ENCODE assay signal across 18 cellular contexts in the genomic region with DNA sequence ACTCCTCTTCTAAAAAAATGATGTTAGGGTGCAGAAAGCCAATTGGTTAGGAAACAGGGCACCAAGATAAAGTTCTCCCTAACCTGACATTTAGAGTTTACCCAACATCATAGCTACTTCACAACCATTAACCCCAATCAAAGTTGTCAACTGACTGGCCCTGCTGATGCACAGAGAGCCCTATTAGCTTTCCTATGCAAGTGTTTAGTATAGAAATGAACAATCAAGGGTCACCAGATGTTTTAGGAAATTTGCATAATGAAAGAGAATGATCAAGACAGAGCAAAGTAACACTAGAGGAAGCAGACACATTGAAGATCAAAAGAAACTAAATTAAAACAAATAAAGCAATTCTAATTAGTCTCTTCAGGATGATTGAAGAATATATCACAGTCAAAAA.
DNase-seq lines count a peak whose midpoint lies in the region; ATAC-seq, FAIRE-seq and TF ChIP-seq lines count a peak whose summit lies in the region.
"Had no signal": no experiment of that assay in that cellular context is flagged by ENCODE, and none has a peak within 500 bp of the region (broad histone marks: within the 10 kb centered on the region; RNA-seq: fewer than 3 reads in every experiment).

No MANE protein-coding gene starts in this region.

- H3K36me3 Mint-ChIP-seq in MCF 10A (ENCODE audit: insufficient read depth, unreplicated experiment): no peaks in the 10 kb centered on the region
- H3K36me3 Mint-ChIP-seq: CD4-positive, alpha-beta memory T cell had no signal

- DNase-seq in GM12878 (ENCODE audit: low read depth, low spot score) (no peak), MCF 10A (ENCODE audit: unreplicated experiment) (no peak), NCI-H1417 (lab: John Stamatoyannopoulos, UW) (no peak), SIG-M5 treated with dmso at 0.1 percent for 504 hours (lab: John Stamatoyannopoulos, UW; ENCODE audit: unreplicated experiment) (no peak)
- DNase-seq: C1 segment of cervical spinal cord; Calu3; CD4-positive, alpha-beta memory T cell; COR-L47; DMS153; DND-41; GOT3; HFFc6 had no signal

- H3K27me3 ChIP-seq in GM12878 (replicated peaks in 1 of 2; ENCODE audit: control insufficient read depth in 2 of 2, insufficient read depth in 2 of 2, low read length in 1 of 2): no peaks in the 10 kb centered on the region

- POLR2A ChIA-PET in GM12878 (lab: Charles Lee): no interaction called here
- POLR2A ChIA-PET in MCF 10A (lab: Yijun Ruan, JAX): interaction anchor here (0.7 kb wide), 1 partner anchor 757 kb away, joined by 3 read pairs; no protein-coding TSS in a partner anchor

- TF ChIP-seq CTCF in GM12878 (IDR thresholded peaks at IDR 0.05 in 2 of 3, conservative IDR thresholded peaks at IDR 0.05 in 1 of 3; ENCODE audit: control insufficient read depth in 2 of 3, extremely low read depth in 1 of 3, insufficient read depth in 1 of 3, low read depth in 3 of 3, low read length in 3 of 3): no peak
- TF ChIP-seq CTCF in MCF 10A (IDR thresholded peaks at IDR 0.05; ENCODE audit: unreplicated experiment): no peak

- no peak overlapping the region for H3K4me2 ChIP-seq in GM12878 (ENCODE audit: control insufficient read depth, insufficient read depth)

- no peaks in the 10 kb centered on the region for H3K4me1 Mint-ChIP-seq in MCF 10A (ENCODE audit: insufficient read depth, unreplicated experiment)
- H3K4me1 Mint-ChIP-seq: CD4-positive, alpha-beta memory T cell had no signal

- H3K9me3 ChIP-seq in GM12878 (replicated peaks; ENCODE audit: control insufficient read depth, insufficient read depth, low read length): no peaks in the 10 kb centered on the region
- H3K9me3 ChIP-seq: HAP-1 had no signal

- H4K20me1 ChIP-seq in GM12878 (ENCODE audit: control insufficient read depth, insufficient read depth): no peaks in the 10 kb centered on the region

- H2AFZ ChIP-seq in GM12878 (ENCODE audit: control insufficient read depth, low read depth, low read length): no peak overlapping the region

- no peak overlapping the region for H3K9ac ChIP-seq in GM12878 (ENCODE audit: control insufficient read depth, insufficient read depth, low read length)

- no peak for TF ChIP-seq POLR2A in GM12878 (IDR thresholded peaks at IDR 0.05; ENCODE audit: low read depth, low read length)

- no peak for TF ChIP-seq RAD21 in GM12878 (IDR thresholded peaks at IDR 0.05; ENCODE audit: insufficient read depth, low read depth, low read length)

- H3K4me3 Mint-ChIP-seq in MCF 10A (ENCODE audit: unreplicated experiment): no peak overlapping the region
- H3K4me3 Mint-ChIP-seq: CD4-positive, alpha-beta memory T cell; HFFc6 had no signal

- no peaks in the 10 kb centered on the region for H3K27me3 Mint-ChIP-seq in MCF 10A (ENCODE audit: insufficient read depth, unreplicated experiment)
- H3K27me3 Mint-ChIP-seq: CD4-positive, alpha-beta memory T cell had no signal

- SMC1A ChIA-PET in GM12878 (lab: Charles Lee; ENCODE audit: uncharacterized antibody, unreplicated experiment): interaction anchor here (0.9 to 1.5 kb wide), 3 partner anchors 14 to 607 kb away, joined by 3 to 6 read pairs (median 3); no protein-coding TSS in a partner anchor

- no peak overlapping the region for H3K27ac Mint-ChIP-seq in MCF 10A (ENCODE audit: low read depth, unreplicated experiment)
- H3K27ac Mint-ChIP-seq: CD4-positive, alpha-beta memory T cell; HFFc6 had no signal

- intact Hi-C loops in GM12878 (cut with micrococcal nuclease; ENCODE audit: unreplicated experiment): no loop called here
- intact Hi-C loops in MCF 10A (cut with micrococcal nuclease): no loop called here

- no peak for FAIRE-seq in GM12878 (lab: Jason Lieb, UNC)
- FAIRE-seq: G401.6, GM12892, H54 had no signal

- RAD21 ChIA-PET in GM12878 (lab: Charles Lee; ENCODE audit: unreplicated experiment): no interaction called here

- H3K27ac ChIP-seq in GM12878 (ENCODE audit: control insufficient read depth, insufficient read depth): no peak overlapping the region

- ATAC-seq in GM18867 (IDR thresholded peaks at IDR 0.05; ENCODE audit: unreplicated experiment) (peak; percentile 73), HG02870 (IDR thresholded peaks at IDR 0.05; ENCODE audit: unreplicated experiment) (peak; percentile 88), GM12878 (peak; percentile 76)

- H3K9me3 Mint-ChIP-seq in MCF 10A (ENCODE audit: unreplicated experiment): no peaks in the 10 kb centered on the region

- BruUV-seq in GM12878 (replicated peaks; lab: Mats Ljungman, UMichigan): no TSS peak
- BruUV-seq in MCF 10A (replicated peaks; lab: Mats Ljungman, UMichigan): no TSS peak

- H3K4me3 ChIP-seq in GM12878: no peak overlapping the region
- H3K4me3 ChIP-seq: HAP-1 had no signal

- 0 out of 4 replicates have a peak, but pooled peaks of 1 of the 2 experiments have one; percentile 43 for TF ChIP-seq EP300 in GM12878 (IDR thresholded peaks at IDR 0.05; ENCODE audit: borderline replicate concordance in 1 of 2, control insufficient read depth in 1 of 2, low read depth in 2 of 2, low read length in 2 of 2)

- H3K4me1 ChIP-seq in GM12878 (ENCODE audit: control insufficient read depth, insufficient read depth, low read length): no peaks in the 10 kb centered on the region
- H3K4me1 ChIP-seq: HAP-1 had no signal

- in situ Hi-C loops in GM12878 (cut with MboI): loop anchor here (25.0 kb wide), 1 partner anchor 1164 kb away; no protein-coding TSS in a partner anchor

- CTCF ChIA-PET in GM12878 (lab: Yijun Ruan, JAX) (interaction anchor here (1.0 to 1.1 kb wide), 2 partner anchors 12 to 14 kb away, joined by 3 to 5 read pairs; no protein-coding TSS in a partner anchor), MCF 10A (lab: Yijun Ruan, JAX) (interaction anchor here (1.1 kb wide), 1 partner anchor 13 kb away, joined by 3 read pairs; no protein-coding TSS in a partner anchor)

- H3K36me3 ChIP-seq in GM12878 (ENCODE audit: control insufficient read depth in 2 of 2, insufficient read depth in 2 of 2, low read length in 1 of 2): no peaks in the 10 kb centered on the region
- H3K36me3 ChIP-seq: HAP-1 had no signal

- no peaks in the 10 kb centered on the region for H3K79me2 ChIP-seq in GM12878 (ENCODE audit: control insufficient read depth, insufficient read depth, low read length)

TF ChIP-seq in GM12878, 131 proteins besides CTCF, POLR2A, EP300 and RAD21:
- TF ChIP-seq ZNF384 (IDR thresholded peaks at IDR 0.05; ENCODE audit: borderline replicate concordance, low read depth, low read length): no peak
- TF ChIP-seq IKZF1 (conservative IDR thresholded peaks at IDR 0.05): no peak
- no peak for TF ChIP-seq YY1 (IDR thresholded peaks at IDR 0.05; ENCODE audit: low read depth, low read length)
- TF ChIP-seq YBX1 (IDR thresholded peaks at IDR 0.05): no peak
